Comparison of ENCODE assay signal across 17 cellular contexts in the genomic region with DNA sequence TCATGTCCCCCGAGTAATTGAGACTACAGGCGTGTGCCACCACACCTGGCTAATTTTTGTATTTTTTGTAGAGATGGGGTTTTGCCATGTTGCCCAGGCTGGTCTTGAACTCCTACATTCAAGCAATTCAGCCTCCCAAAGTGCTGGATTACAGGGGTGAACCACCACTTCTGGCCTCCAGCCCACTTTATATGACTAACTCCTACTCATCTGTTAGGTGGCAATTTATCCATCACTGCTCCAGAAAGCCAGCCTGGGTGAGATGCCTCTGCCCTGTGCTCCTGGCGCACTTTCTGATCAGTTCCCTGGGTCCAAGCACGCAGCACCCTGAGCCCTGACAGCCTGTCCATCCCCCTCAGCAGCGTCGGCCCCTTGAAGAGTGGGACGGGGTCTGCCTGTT. TPM values are rescaled to one million over a fixed set of nuclear protein-coding genes. Genes with fewer than 3 reads are reported as not detected.
"Had no signal": no experiment of that assay in that cellular context is flagged by ENCODE, and none has a peak within 500 bp of the region (broad histone marks: within the 10 kb centered on the region; RNA-seq: fewer than 3 reads in every experiment).

No MANE protein-coding gene starts in this region.

- H3K4me1 Mint-ChIP-seq: activated CD4-positive, alpha-beta T cell treated with anti-CD3 and anti-CD28 coated beads, Interleukin-2, amount 10 ng/mL, durations not matched to agents 7 days and 5 days had no signal

- H3K27me3 ChIP-seq: brain microvascular endothelial cell, heart right ventricle, ovary, uterus had no signal

- ATAC-seq: activated naive CD4-positive, alpha-beta T cell treated with anti-CD3 and anti-CD28 coated beads, Interleukin-2, amount 50 U/mL, for 72 hours had no signal

- H3K27me3 Mint-ChIP-seq: activated CD4-positive, alpha-beta T cell treated with anti-CD3 and anti-CD28 coated beads, Interleukin-2, amount 10 ng/mL, durations not matched to agents 7 days and 5 days had no signal

- H3K9me3 Mint-ChIP-seq: activated CD4-positive, alpha-beta T cell treated with anti-CD3 and anti-CD28 coated beads, Interleukin-2, amount 10 ng/mL, durations not matched to agents 7 days and 5 days; activated naive CD4-positive, alpha-beta T cell treated with anti-CD3 and anti-CD28 coated beads, Interleukin-2, amount 50 U/mL, for 72 hours; T-helper 1 cell treated with Interleukin-12 subunit alpha and Interleukin-12 subunit beta and Interleukin-4 antibody, amounts not matched to agents 30 μg/mL and 1 μg/mL, for 36 hours had no signal

- H3K36me3 Mint-ChIP-seq: activated naive CD4-positive, alpha-beta T cell treated with anti-CD3 and anti-CD28 coated beads, Interleukin-2, amount 50 U/mL, for 72 hours had no signal

- H3K4me3 Mint-ChIP-seq: activated CD4-positive, alpha-beta T cell treated with anti-CD3 and anti-CD28 coated beads, Interleukin-2, amount 10 ng/mL, durations not matched to agents 7 days and 5 days; T-helper 1 cell treated with Interleukin-12 subunit alpha and Interleukin-12 subunit beta and Interleukin-4 antibody, amounts not matched to agents 30 μg/mL and 1 μg/mL, for 36 hours had no signal

- H3K36me3 ChIP-seq: brain microvascular endothelial cell, heart right ventricle, ovary, stomach, uterus had no signal

- H3K4me3 ChIP-seq: dorsolateral prefrontal cortex, heart right ventricle, ovary, skin epidermis, stomach, uterus had no signal

- DNase-seq: activated CD4-positive, alpha-beta T cell treated with anti-CD3 and anti-CD28 coated beads, Interleukin-2, amount 10 ng/mL, durations not matched to agents 7 days and 5 days; activated CD4-positive, CD25-positive, alpha-beta regulatory T cell; activated CD8-positive, alpha-beta memory T cell treated with anti-CD3 and anti-CD28 coated beads for 24 hours; activated T-cell treated with anti-CD3 and anti-CD28 coated beads for 4 hours; amygdala; brain microvascular endothelial cell; heart right ventricle; islet precursor cell; stomach; uterus had no signal

- H3K27ac ChIP-seq: brain microvascular endothelial cell, ovary, skin epidermis had no signal

- H3K27ac Mint-ChIP-seq: activated CD4-positive, alpha-beta T cell treated with anti-CD3 and anti-CD28 coated beads, Interleukin-2, amount 10 ng/mL, durations not matched to agents 7 days and 5 days; activated naive CD4-positive, alpha-beta T cell treated with anti-CD3 and anti-CD28 coated beads, Interleukin-2, amount 50 U/mL, for 72 hours; T-helper 1 cell treated with Interleukin-12 subunit alpha and Interleukin-12 subunit beta and Interleukin-4 antibody, amounts not matched to agents 30 μg/mL and 1 μg/mL, for 36 hours had no signal

- H3K9me3 ChIP-seq: heart right ventricle, ovary, stomach, uterus had no signal

RNA-seq across cellular contexts. Expression of gene HIGD1B, which starts 59.5 kb away (rescaled TPM):
- total RNA-seq: activated CD4-positive, alpha-beta T cell treated with anti-CD3 and anti-CD28 coated beads, Interleukin-2, amount 10 ng/mL, durations not matched to agents 7 days and 5 days; activated naive CD4-positive, alpha-beta T cell treated with anti-CD3 and anti-CD28 coated beads, Interleukin-2, amount 50 U/mL, for 72 hours; liver had no signal
- polyA plus RNA-seq: neural cell had no signal
